1 cellular context compared by ENCODE assay signal in the genomic region with DNA sequence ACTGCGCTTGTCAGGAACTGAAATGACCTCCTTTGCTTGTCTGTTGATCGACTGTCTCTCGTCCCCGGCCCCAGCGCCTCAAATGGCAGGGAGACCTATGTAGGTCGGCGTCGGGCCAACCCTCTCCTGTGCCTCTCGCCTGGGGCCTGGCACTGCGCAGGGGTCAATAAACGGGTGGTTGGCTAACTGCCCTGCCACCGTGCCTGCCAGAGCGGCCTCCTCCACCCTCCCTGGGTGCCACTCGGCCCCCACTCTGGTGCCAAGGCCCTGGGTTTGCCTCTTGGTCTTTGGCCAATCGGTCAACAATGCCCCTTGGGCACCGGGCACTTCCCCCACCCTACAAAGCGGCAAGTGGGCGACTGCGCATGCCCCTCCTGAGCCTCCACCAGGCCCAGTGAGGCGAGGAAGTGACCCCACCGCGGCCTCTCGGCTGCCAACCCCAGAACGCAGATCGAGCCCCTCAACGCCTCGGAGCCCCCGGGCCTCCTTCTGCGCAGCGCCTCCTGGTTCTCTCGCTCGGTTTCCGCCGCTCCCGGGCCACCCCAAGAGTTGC.
TF ChIP-seq lines count a peak whose summit lies in the region.

No MANE protein-coding gene starts in this region.

TF ChIP-seq in SK-N-SH, 30 proteins besides CTCF, POLR2A, EP300 and RAD21 (continued from another document):
- TF ChIP-seq YY1 (IDR thresholded peaks at IDR 0.05; ENCODE audit: low read depth) (no peak), ZBTB33 (IDR thresholded peaks at IDR 0.05; ENCODE audit: borderline replicate concordance, low read depth) (no peak), CHD2 (IDR thresholded peaks at IDR 0.05; ENCODE audit: low read length, partially characterized antibody) (no peak), MXI1 (IDR thresholded peaks at IDR 0.05; ENCODE audit: low read depth, low read length) (peak; percentile 39; the same call in 1 of the 2 replicates), SMC3 (IDR thresholded peaks at IDR 0.05; ENCODE audit: low read depth, low read length) (no peak), NFIC (IDR thresholded peaks at IDR 0.05; ENCODE audit: borderline replicate concordance) (0 out of 2 replicates have a peak, but pooled peaks have one; percentile 51), FOXJ3 (CRISPR knock-in tag; IDR thresholded peaks at IDR 0.05) (peak; percentile 57; the same call in 1 of the 2 replicates)
- TF ChIP-seq, protein P1, sequence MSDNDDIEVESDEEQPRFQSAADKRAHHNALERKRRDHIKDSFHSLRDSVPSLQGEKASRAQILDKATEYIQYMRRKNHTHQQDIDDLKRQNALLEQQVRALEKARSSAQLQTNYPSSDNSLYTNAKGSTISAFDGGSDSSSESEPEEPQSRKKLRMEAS (IDR thresholded peaks at IDR 0.05; ENCODE audit: low read depth): no peak
